1 cellular context compared by ENCODE assay signal in genomic region chr12:5232826-5233500, GRCh38.
TF ChIP-seq lines count a peak whose summit lies in the region.

No MANE protein-coding gene starts in this region.

TF ChIP-seq in IMR-90, 13 proteins besides CTCF, POLR2A, EP300 and RAD21 (continued from another document):
- no peak for TF ChIP-seq CEBPB (IDR thresholded peaks at IDR 0.05; ENCODE audit: low read depth, low read length)
- no peak for TF ChIP-seq FOS (IDR thresholded peaks at IDR 0.05; ENCODE audit: low read depth, low read length)
- TF ChIP-seq RCOR1 (IDR thresholded peaks at IDR 0.05; ENCODE audit: insufficient replicate concordance, low read length): no peak
- no peak for TF ChIP-seq MAZ (IDR thresholded peaks at IDR 0.05; ENCODE audit: borderline replicate concordance, low read depth, low read length)
- no peak for TF ChIP-seq MAFK (IDR thresholded peaks at IDR 0.05; ENCODE audit: low read depth, low read length)
- TF ChIP-seq USF2 (IDR thresholded peaks at IDR 0.05; ENCODE audit: low read depth, low read length): no peak
TF ChIP-seq in IMR-90: peak in this region for 0.
